ENCODE assay signal across 8 cellular contexts in the genomic region with DNA sequence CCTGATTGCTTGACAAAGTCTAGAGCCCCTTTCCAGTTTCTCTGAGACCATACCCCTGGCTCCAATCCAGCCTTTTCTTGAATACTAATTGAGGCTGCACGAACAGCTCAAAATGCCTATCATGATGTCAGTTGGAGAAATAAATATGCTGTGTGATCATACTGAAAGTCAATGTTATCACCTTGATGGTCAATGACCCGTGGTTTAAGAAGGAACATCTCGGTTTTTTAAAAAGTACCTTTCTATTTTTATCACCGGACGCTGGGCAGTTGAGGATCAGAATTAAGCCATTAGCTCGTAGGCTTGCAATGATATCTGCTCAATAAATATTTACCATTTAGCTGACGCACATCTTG. TPM values are rescaled to one million over a fixed set of nuclear protein-coding genes. Genes with fewer than 3 reads are reported as not detected.
DNase-seq lines count a peak whose midpoint lies in the region; TF ChIP-seq lines count a peak whose summit lies in the region.

No MANE protein-coding gene starts in this region.

- peak; percentile 34 for DNase-seq in DMS79 treated with DMSO at 0.1 percent for 48 hours (lab: John Stamatoyannopoulos, UW)
- no peak for DNase-seq in DMS79 (lab: John Stamatoyannopoulos, UW)
- no peak for DNase-seq in Jurkat, Clone E6-1 (ENCODE audit: low read depth, low spot score)
- no peak for DNase-seq in colonic mucosa
- DNase-seq in medulla oblongata (ENCODE audit: extremely low spot score) = no peak
- no peak for DNase-seq in head of caudate nucleus
- no peak for DNase-seq in HuH-7 (ENCODE audit: low spot score)

- H3K4me3 ChIP-seq in Jurkat, Clone E6-1 (ENCODE audit: low read length) = peak overlapping the region; percentile 59
- H3K4me3 ChIP-seq in colonic mucosa = peak overlapping the region; percentile 31
- peak overlapping the region; percentile 72 to 83 for H3K4me3 ChIP-seq in neutrophil (ENCODE audit: low read depth in 1 of 2, low read length in 1 of 2)

- H3K9me3 ChIP-seq in colonic mucosa (no peaks in the 10 kb centered on the region), neutrophil (no peaks in the 10 kb centered on the region)

- H3K9ac ChIP-seq in colonic mucosa (ENCODE audit: low read depth in 2 of 2, low read length in 2 of 2) = peak overlapping the region in 1 of 2 donors; percentile 66

- H3K4me1 ChIP-seq in colonic mucosa = no peaks in the 10 kb centered on the region
- H3K4me1 ChIP-seq in neutrophil (ENCODE audit: control insufficient read depth in 1 of 2, insufficient read depth in 1 of 2, low read depth in 1 of 2, low read length in 1 of 2) = peaks cover 25 to 32% of the 10 kb centered on the region in 2 experiments

- H3K27me3 ChIP-seq in colonic mucosa (no peaks in the 10 kb centered on the region), neutrophil (no peaks in the 10 kb centered on the region)

- intact Hi-C loops in colonic mucosa (cut with DNase I) = no loop called here
- intact Hi-C loops in head of caudate nucleus (cut with DNase I) = loop anchor here (5.0 kb wide), 1 partner anchor 152 kb away; a partner anchor contains a TSS

- H3K36me3 ChIP-seq in colonic mucosa (no peaks in the 10 kb centered on the region), neutrophil (no peaks in the 10 kb centered on the region)

- H3K27ac ChIP-seq in colonic mucosa (peak overlapping the region; percentile 95), neutrophil (no peak overlapping the region)

- TF ChIP-seq CTCF in colonic mucosa (IDR thresholded peaks at IDR 0.05) (no peak), neutrophil (IDR thresholded peaks at IDR 0.05) (no peak)

RNA-seq across cellular contexts. Expression of a gene that starts 0.9 kb away (rescaled TPM):
- 7.9 TPM for polyA plus RNA-seq in Jurkat, Clone E6-1 (2012; ENCODE audit: insufficient read depth, insufficient read length)
- total RNA-seq in colonic mucosa = 10 to 100 TPM in 1 of 2 donors, 1 to 10 TPM in 1; 8.0 to 13.4 TPM
